Comparison of ENCODE assay signal across 1 cellular context in genomic region chr1:19212167-19212566, GRCh38.
TF ChIP-seq lines count a peak whose summit lies in the region.

No MANE protein-coding gene starts in this region.

TF ChIP-seq in HCT116, 20 proteins besides CTCF, POLR2A, EP300 and RAD21:
- no peak for TF ChIP-seq ZNF274 (IDR thresholded peaks at IDR 0.05; ENCODE audit: low read depth, low read length)
- TF ChIP-seq EGR1 (IDR thresholded peaks at IDR 0.05; ENCODE audit: low read depth), result no peak
- no peak for TF ChIP-seq CBX3 (IDR thresholded peaks at IDR 0.05; ENCODE audit: low read depth)
- no peak for TF ChIP-seq JUND (IDR thresholded peaks at IDR 0.05)
- TF ChIP-seq ELF1 (IDR thresholded peaks at IDR 0.05; ENCODE audit: borderline replicate concordance, low read depth), result no peak
- TF ChIP-seq, protein P1, sequence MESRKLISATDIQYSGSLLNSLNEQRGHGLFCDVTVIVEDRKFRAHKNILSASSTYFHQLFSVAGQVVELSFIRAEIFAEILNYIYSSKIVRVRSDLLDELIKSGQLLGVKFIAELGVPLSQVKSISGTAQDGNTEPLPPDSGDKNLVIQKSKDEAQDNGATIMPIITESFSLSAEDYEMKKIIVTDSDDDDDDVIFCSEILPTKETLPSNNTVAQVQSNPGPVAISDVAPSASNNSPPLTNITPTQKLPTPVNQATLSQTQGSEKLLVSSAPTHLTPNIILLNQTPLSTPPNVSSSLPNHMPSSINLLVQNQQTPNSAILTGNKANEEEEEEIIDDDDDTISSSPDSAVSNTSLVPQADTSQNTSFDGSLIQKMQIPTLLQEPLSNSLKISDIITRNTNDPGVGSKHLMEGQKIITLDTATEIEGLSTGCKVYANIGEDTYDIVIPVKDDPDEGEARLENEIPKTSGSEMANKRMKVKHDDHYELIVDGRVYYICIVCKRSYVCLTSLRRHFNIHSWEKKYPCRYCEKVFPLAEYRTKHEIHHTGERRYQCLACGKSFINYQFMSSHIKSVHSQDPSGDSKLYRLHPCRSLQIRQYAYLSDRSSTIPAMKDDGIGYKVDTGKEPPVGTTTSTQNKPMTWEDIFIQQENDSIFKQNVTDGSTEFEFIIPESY (IDR thresholded peaks at IDR 0.05; ENCODE audit: extremely low read depth, insufficient replicate concordance, low read length), result no peak
- TF ChIP-seq POLR2AphosphoS5 (IDR thresholded peaks at IDR 0.05; ENCODE audit: low read depth, low read length), result no peak
- TF ChIP-seq ZFX (IDR thresholded peaks at IDR 0.05), result no peak
- no peak for TF ChIP-seq MAX (IDR thresholded peaks at IDR 0.05)
- TF ChIP-seq FOSL1 (IDR thresholded peaks at IDR 0.05; ENCODE audit: low read depth), result no peak
- TF ChIP-seq ATF3 (IDR thresholded peaks at IDR 0.05), result no peak
- TF ChIP-seq SRF (IDR thresholded peaks at IDR 0.05; ENCODE audit: low read depth), result no peak
- TF ChIP-seq YY1 (IDR thresholded peaks at IDR 0.05; ENCODE audit: extremely low read depth, insufficient replicate concordance, low read depth, low read length), result no peak
- TF ChIP-seq TCF7L2 (IDR thresholded peaks at IDR 0.05; ENCODE audit: borderline replicate concordance, extremely low read depth, insufficient read depth, insufficient read length), result no peak
- TF ChIP-seq EZH2phosphoT487 (IDR thresholded peaks at IDR 0.05; ENCODE audit: borderline replicate concordance), result no peak
TF ChIP-seq in HCT116: peak in this region for 0.
